ENCODE assay signal across 8 cellular contexts in the genomic region with DNA sequence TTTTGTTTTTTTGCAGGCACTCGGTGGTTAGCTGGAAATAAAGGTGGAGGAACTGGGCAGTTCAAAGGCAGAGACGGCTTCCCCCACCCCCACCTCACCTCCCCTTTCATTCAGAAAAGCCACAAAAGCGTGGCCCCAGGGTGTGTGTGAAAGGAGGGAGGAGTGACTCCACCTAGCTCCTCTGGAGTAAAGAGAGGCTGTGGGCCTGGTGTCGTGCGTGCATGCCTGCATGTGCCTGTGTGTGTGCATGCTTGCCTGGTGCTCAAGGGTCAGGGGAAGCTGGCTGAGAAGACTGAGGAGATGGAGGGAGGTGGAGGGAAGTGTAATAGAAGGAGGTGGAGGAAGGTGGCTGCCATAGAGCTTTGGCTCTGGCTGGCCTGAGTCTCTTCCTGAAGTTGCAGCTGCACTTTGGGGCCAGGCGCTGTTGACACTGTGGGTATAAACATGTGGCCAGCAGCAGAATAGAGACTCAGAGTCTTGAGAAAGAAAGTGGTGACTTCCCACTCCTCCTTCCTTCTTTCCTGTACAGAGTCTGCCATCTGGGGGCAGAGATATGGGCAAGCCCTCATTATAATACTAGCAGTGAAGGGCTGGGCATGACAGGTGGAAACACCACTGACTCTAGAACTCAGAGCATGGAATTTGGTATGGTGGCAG. TPM values are rescaled to one million over a fixed set of nuclear protein-coding genes. Genes with fewer than 3 reads are reported as not detected.
DNase-seq lines count a peak whose midpoint lies in the region; ATAC-seq and TF ChIP-seq lines count a peak whose summit lies in the region.

No MANE protein-coding gene starts in this region.

- H3K36me3 Mint-ChIP-seq in CD4-positive, alpha-beta memory T cell, result no peaks in the 10 kb centered on the region
- no peaks in the 10 kb centered on the region for H3K36me3 Mint-ChIP-seq in activated CD8-positive, alpha-beta T cell treated with anti-CD3 and anti-CD28 coated beads, Interleukin-2, amount 10 ng/mL, durations not matched to agents 7 days and 5 days (ENCODE audit: low read depth)

- H3K27me3 Mint-ChIP-seq in CD4-positive, alpha-beta memory T cell, result peaks cover 0 to 1% of the 10 kb centered on the region in 2 donors
- no peaks in the 10 kb centered on the region for H3K27me3 Mint-ChIP-seq in activated CD8-positive, alpha-beta T cell treated with anti-CD3 and anti-CD28 coated beads, Interleukin-2, amount 10 ng/mL, durations not matched to agents 7 days and 5 days (ENCODE audit: low read depth)

- TF ChIP-seq POLR2A in right lobe of liver (IDR thresholded peaks at IDR 0.05), result no peak

- no peak overlapping the region for H3K27ac ChIP-seq in CD4-positive, alpha-beta memory T cell (ENCODE audit: low read depth, low read length)
- H3K27ac ChIP-seq in right lobe of liver, result no peak overlapping the region

- H3K9me3 ChIP-seq in CD4-positive, alpha-beta memory T cell (ENCODE audit: control insufficient read depth in 1 of 2, low read length in 2 of 2), result no peaks in the 10 kb centered on the region
- H3K9me3 ChIP-seq in right lobe of liver, result no peaks in the 10 kb centered on the region

- peak overlapping the region in 5 of 7 donors; percentile 34 to 66 (median 50) for H3K27ac Mint-ChIP-seq in CD4-positive, alpha-beta memory T cell
- peak overlapping the region; percentile 87 for H3K27ac Mint-ChIP-seq in activated CD8-positive, alpha-beta T cell treated with anti-CD3 and anti-CD28 coated beads, Interleukin-2, amount 10 ng/mL, durations not matched to agents 7 days and 5 days

- CTCF ChIA-PET in CD4-positive, alpha-beta memory T cell (lab: Charles Lee; ENCODE audit: partially characterized antibody), result interaction anchor here (1.2 to 2.9 kb wide), 3 partner anchors 9 to 124 kb away, joined by 3 to 11 read pairs (median 4); no protein-coding TSS in a partner anchor
- CTCF ChIA-PET in activated CD8-positive, alpha-beta T cell treated with anti-CD3 and anti-CD28 coated beads, Interleukin-2, amount 10 ng/mL, durations not matched to agents 7 days and 5 days (lab: Charles Lee), result interaction anchor here (0.7 to 3.0 kb wide), 11 partner anchors 10 to 511 kb away, joined by 3 to 22 read pairs (median 4); a partner anchor contains a TSS

- ATAC-seq in GM18858 (IDR thresholded peaks at IDR 0.05; ENCODE audit: unreplicated experiment) (peak; percentile 79), HG02943 (IDR thresholded peaks at IDR 0.05; ENCODE audit: low read depth, unreplicated experiment) (peak; percentile 76), right lobe of liver (peak; percentile 34 to 61 (median 42))
- peak; percentile 86 for ATAC-seq in activated CD8-positive, alpha-beta T cell treated with anti-CD3 and anti-CD28 coated beads, Interleukin-2, amount 10 ng/mL, durations not matched to agents 7 days and 5 days

- peak overlapping the region in 7 of 8 donors; percentile 59 to 78 (median 71) for H3K4me3 Mint-ChIP-seq in CD4-positive, alpha-beta memory T cell
- peak overlapping the region; percentile 49 for H3K4me3 Mint-ChIP-seq in activated CD8-positive, alpha-beta T cell treated with anti-CD3 and anti-CD28 coated beads, Interleukin-2, amount 10 ng/mL, durations not matched to agents 7 days and 5 days

- H3K4me1 Mint-ChIP-seq in CD4-positive, alpha-beta memory T cell, result peaks cover 9 to 19% (median 15%) of the 10 kb centered on the region in 4 donors
- H3K4me1 Mint-ChIP-seq in activated CD8-positive, alpha-beta T cell treated with anti-CD3 and anti-CD28 coated beads, Interleukin-2, amount 10 ng/mL, durations not matched to agents 7 days and 5 days (ENCODE audit: low read depth), result peaks cover 22% of the 10 kb centered on the region

- POLR2A ChIA-PET in CD4-positive, alpha-beta memory T cell (lab: Charles Lee; ENCODE audit: partially characterized antibody), result no interaction called here
- POLR2A ChIA-PET in activated CD8-positive, alpha-beta T cell treated with anti-CD3 and anti-CD28 coated beads, Interleukin-2, amount 10 ng/mL, durations not matched to agents 7 days and 5 days (lab: Charles Lee), result interaction anchor here (0.6 to 1.9 kb wide), 4 partner anchors 11 to 91 kb away, joined by 3 to 6 read pairs (median 4); no protein-coding TSS in a partner anchor

- H3K36me3 ChIP-seq in CD4-positive, alpha-beta memory T cell (ENCODE audit: insufficient read depth, low read length), result no peaks in the 10 kb centered on the region
- no peaks in the 10 kb centered on the region for H3K36me3 ChIP-seq in right lobe of liver

- no peak for TF ChIP-seq CTCF in right lobe of liver (IDR thresholded peaks at IDR 0.05)

- intact Hi-C loops in CD4-positive, alpha-beta memory T cell (cut with micrococcal nuclease), result no loop called here
- intact Hi-C loops in right lobe of liver (cut with DNase I), result no loop called here

- peak in 1 of 5 donors; percentile 0 for DNase-seq in CD4-positive, alpha-beta memory T cell
- peak; percentile 33 for DNase-seq in NCI-H2107 (lab: John Stamatoyannopoulos, UW)
- DNase-seq in activated CD8-positive, alpha-beta T cell treated with anti-CD3 and anti-CD28 coated beads, Interleukin-2, amount 10 ng/mL, durations not matched to agents 7 days and 5 days, result peak; percentile 70
- no peak for DNase-seq in right lobe of liver
- DNase-seq in EL, result no peak
- DNase-seq in activated CD4-positive, CD25-positive, alpha-beta regulatory T cell (lab: John Stamatoyannopoulos, UW), result no peak

- peaks cover 0 to 4% (median 0%) of the 10 kb centered on the region in 8 donors for H3K9me3 Mint-ChIP-seq in CD4-positive, alpha-beta memory T cell
- H3K9me3 Mint-ChIP-seq in activated CD8-positive, alpha-beta T cell treated with anti-CD3 and anti-CD28 coated beads, Interleukin-2, amount 10 ng/mL, durations not matched to agents 7 days and 5 days (ENCODE audit: insufficient read depth), result no peaks in the 10 kb centered on the region

- WGBS in right lobe of liver (ENCODE audit: insufficient coverage, low coverage, low lambda C conversion rate, missing lambda C conversion rate), result 40% methylated on average over 6 of the region's 6 CpGs

- peak overlapping the region in 1 of 2 donors; percentile 22 for H3K4me3 ChIP-seq in CD4-positive, alpha-beta memory T cell (ENCODE audit: low read length in 2 of 2)
- no peak overlapping the region for H3K4me3 ChIP-seq in right lobe of liver

- H3K27me3 ChIP-seq in CD4-positive, alpha-beta memory T cell (ENCODE audit: insufficient read depth, low read length), result no peaks in the 10 kb centered on the region
- H3K27me3 ChIP-seq in right lobe of liver, result no peaks in the 10 kb centered on the region

- H3K4me1 ChIP-seq in CD4-positive, alpha-beta memory T cell (ENCODE audit: insufficient read depth, low read length), result peaks cover 16% of the 10 kb centered on the region
- no peaks in the 10 kb centered on the region for H3K4me1 ChIP-seq in right lobe of liver

RNA-seq across cellular contexts. Expression of a gene that starts 36.9 kb away (rescaled TPM):
- total RNA-seq in CD4-positive, alpha-beta memory T cell, result 10 to 100 TPM; 95.8 to 98.5 TPM
- 10 to 100 TPM; 69.6 to 88.7 TPM for polyA plus RNA-seq in CD4-positive, alpha-beta memory T cell
- 10 to 100 TPM; 81.9 to 98.0 TPM for total RNA-seq in activated CD8-positive, alpha-beta T cell treated with anti-CD3 and anti-CD28 coated beads, Interleukin-2, amount 10 ng/mL, durations not matched to agents 7 days and 5 days
- 10 to 100 TPM in 2 of 6 experiments, 1 to 10 TPM in 4; 1.6 to 21.9 (median 8.2) TPM for total RNA-seq in right lobe of liver

Comparison
In these comparisons a context has a peak if more than half of its experiments do, and no peak if none do; other contexts are left out.
1. DNase-seq: peak in NCI-H2107 (single experiment) and activated CD8-positive, alpha-beta T cell treated with anti-CD3 and anti-CD28 coated beads, Interleukin-2, amount 10 ng/mL, durations not matched to agents 7 days and 5 days (single experiment); none in right lobe of liver (0 of 3), EL (single experiment) and activated CD4-positive, CD25-positive, alpha-beta regulatory T cell (0 of 4).
2. Peak in every context shown above with its lines, with median percentiles within 50 percentile points of each other: ATAC-seq.